25 cellular contexts compared by ENCODE assay signal in the genomic region with DNA sequence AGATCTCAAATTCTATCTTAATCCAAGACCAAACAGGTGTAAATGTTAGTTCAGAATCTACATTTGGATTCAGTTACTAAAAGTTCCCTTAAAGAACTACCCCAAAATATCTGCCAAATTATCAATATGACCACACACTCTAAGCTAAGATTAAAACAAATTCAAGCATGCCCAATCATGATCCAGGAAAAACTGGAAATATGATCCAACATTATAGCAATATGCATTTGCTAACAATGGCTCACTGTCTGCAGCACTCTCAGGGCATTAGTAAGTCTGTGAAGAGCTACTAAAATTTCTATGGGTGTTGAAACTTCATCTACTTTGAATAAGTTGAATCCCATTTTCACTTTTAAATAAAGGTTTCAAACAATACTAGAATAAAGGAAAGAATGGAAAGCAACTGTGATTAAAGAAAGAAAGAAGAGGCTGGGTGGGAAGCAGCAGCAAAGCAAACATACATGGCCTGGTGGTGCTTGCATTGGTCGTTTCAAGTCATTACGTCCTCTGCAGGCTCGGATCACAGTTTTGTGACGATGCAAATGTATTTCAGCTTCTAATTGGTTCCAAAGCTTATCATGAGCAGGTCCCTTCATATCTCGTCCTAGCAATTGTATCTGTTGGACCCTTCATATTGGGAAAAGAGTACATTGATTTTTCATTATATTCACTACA.
"Had no signal": no experiment of that assay in that cellular context is flagged by ENCODE, and none has a peak within 500 bp of the region (broad histone marks: within the 10 kb centered on the region; RNA-seq: fewer than 3 reads in every experiment).

No MANE protein-coding gene starts in this region.

- H3K9me3 Mint-ChIP-seq: activated CD4-positive, alpha-beta memory T cell treated with anti-CD3 and anti-CD28 coated beads, Interleukin-2, amount 10 ng/mL, durations not matched to agents 7 days and 5 days; activated naive CD4-positive, alpha-beta T cell treated with anti-CD3 and anti-CD28 coated beads for 36 hours; activated T-helper 17 cell treated with anti-CD3 and anti-CD28 coated beads, Interleukin-2, amount 50 U/mL, for 72 hours; brain; T-helper 1 cell treated with Interleukin-12 subunit alpha and Interleukin-12 subunit beta and Interleukin-4 antibody, amounts not matched to agents 30 μg/mL and 1 μg/mL, for 36 hours had no signal

- FAIRE-seq: astrocyte had no signal

- H3K9me3 ChIP-seq: Peyer's patch had no signal

- DNase-seq: activated CD4-positive, alpha-beta memory T cell treated with anti-CD3 and anti-CD28 coated beads, Interleukin-2, amount 10 ng/mL, durations not matched to agents 7 days and 5 days; activated CD4-positive, alpha-beta T cell treated with anti-CD3 and anti-CD28 coated beads for 36 hours; activated CD4-positive, alpha-beta T cell treated with anti-CD3 and anti-CD28 coated beads, Interleukin-2, amount 50 U/mL, for 1 hour; activated CD4-positive, CD25-positive, alpha-beta regulatory T cell; activated gamma-delta T cell; activated naive CD4-positive, alpha-beta T cell treated with anti-CD3 and anti-CD28 coated beads for 36 hours; activated T-cell treated with anti-CD3 and anti-CD28 coated beads for 4 hours; activated T-cell treated with anti-CD3 and anti-CD28 coated beads, Interleukin-2, amount 50 U/mL, for 48 hours; amygdala; cerebellar nuclear complex; KG1; NCI-H1092 treated with DMSO at 0.1 percent for 48 hours; NCI-H1436 treated with DMSO at 0.1 percent for 48 hours; NCI-H187; NCI-H2081; NCI-H345; NCI-H510A; Peyer's patch; SHP77; T1000 had no signal

- ATAC-seq: activated CD4-positive, alpha-beta T cell treated with anti-CD3 and anti-CD28 coated beads for 36 hours; activated T-helper 17 cell treated with anti-CD3 and anti-CD28 coated beads, Interleukin-2, amount 50 U/mL, for 72 hours had no signal

- H3K27ac Mint-ChIP-seq: activated CD4-positive, alpha-beta memory T cell treated with anti-CD3 and anti-CD28 coated beads, Interleukin-2, amount 10 ng/mL, durations not matched to agents 7 days and 5 days; activated CD4-positive, alpha-beta T cell treated with anti-CD3 and anti-CD28 coated beads for 36 hours; activated naive CD4-positive, alpha-beta T cell treated with anti-CD3 and anti-CD28 coated beads for 36 hours; activated naive CD8-positive, alpha-beta T cell; T-helper 1 cell treated with Interleukin-12 subunit alpha and Interleukin-12 subunit beta and Interleukin-4 antibody, amounts not matched to agents 30 μg/mL and 1 μg/mL, for 36 hours had no signal

- H3K4me3 Mint-ChIP-seq: activated CD4-positive, alpha-beta memory T cell treated with anti-CD3 and anti-CD28 coated beads, Interleukin-2, amount 10 ng/mL, durations not matched to agents 7 days and 5 days; activated CD4-positive, alpha-beta T cell treated with anti-CD3 and anti-CD28 coated beads for 36 hours; activated naive CD4-positive, alpha-beta T cell treated with anti-CD3 and anti-CD28 coated beads for 36 hours; activated naive CD8-positive, alpha-beta T cell; activated T-helper 17 cell treated with anti-CD3 and anti-CD28 coated beads, Interleukin-2, amount 50 U/mL, for 72 hours; brain; T-helper 1 cell treated with Interleukin-12 subunit alpha and Interleukin-12 subunit beta and Interleukin-4 antibody, amounts not matched to agents 30 μg/mL and 1 μg/mL, for 36 hours had no signal

- H3K27me3 Mint-ChIP-seq: activated CD4-positive, alpha-beta memory T cell treated with anti-CD3 and anti-CD28 coated beads, Interleukin-2, amount 10 ng/mL, durations not matched to agents 7 days and 5 days; activated CD4-positive, alpha-beta T cell treated with anti-CD3 and anti-CD28 coated beads for 36 hours; activated naive CD8-positive, alpha-beta T cell; activated T-helper 17 cell treated with anti-CD3 and anti-CD28 coated beads, Interleukin-2, amount 50 U/mL, for 72 hours; brain had no signal
